Comparison of ENCODE assay signal across 8 cellular contexts in the genomic region with DNA sequence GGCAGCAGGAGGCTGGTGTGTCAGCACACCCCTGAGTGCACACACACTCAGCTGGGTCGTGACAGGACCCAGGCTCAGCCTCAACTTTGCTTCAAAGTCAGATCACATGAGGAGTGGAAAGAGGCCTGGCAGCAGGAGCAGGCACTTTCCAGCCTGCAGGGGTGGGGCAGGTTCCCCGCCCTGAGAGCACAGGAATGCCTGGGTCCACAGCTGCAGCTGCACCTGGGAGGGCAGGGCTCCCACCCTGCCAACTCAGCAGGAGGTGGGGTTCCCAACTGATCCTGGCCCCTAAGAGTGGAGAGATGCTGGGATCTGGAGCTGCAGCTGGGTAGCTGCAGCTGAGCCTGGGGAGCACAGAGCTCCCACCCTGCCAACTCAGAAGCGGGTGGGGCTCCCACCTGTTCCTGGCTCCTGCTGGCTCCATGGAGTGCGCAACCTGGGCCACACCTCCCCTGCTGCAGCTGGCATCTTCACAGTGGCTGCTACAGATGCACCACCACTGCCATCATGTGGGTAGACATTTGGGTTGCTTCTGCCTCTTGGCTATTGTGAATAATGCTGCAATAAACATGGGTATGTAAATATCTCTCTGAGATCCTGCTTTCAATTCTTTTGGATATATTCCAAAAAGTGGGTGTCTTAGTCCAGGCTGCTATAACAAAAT.
DNase-seq lines count a peak whose midpoint lies in the region; ATAC-seq and TF ChIP-seq lines count a peak whose summit lies in the region.

No MANE protein-coding gene starts in this region.

- H3K56ac ChIP-seq in mesendoderm (ENCODE audit: low read length) = no peak overlapping the region

- peaks cover 11% of the 10 kb centered on the region for H3K36me3 Mint-ChIP-seq in activated CD4-positive, alpha-beta T cell treated with anti-CD3 and anti-CD28 coated beads, Interleukin-2, amount 10 ng/mL, durations not matched to agents 7 days and 5 days (ENCODE audit: low read depth)
- H3K36me3 Mint-ChIP-seq in T-helper 2 cell treated with Interferon-gamma antibody and Interleukin-4, amounts not matched to agents 5 μg/mL and 100 μg/mL, for 36 hours (ENCODE audit: low read depth) = no peaks in the 10 kb centered on the region
- no peaks in the 10 kb centered on the region for H3K36me3 Mint-ChIP-seq in activated CD8-positive, alpha-beta memory T cell treated with anti-CD3 and anti-CD28 coated beads, Interleukin-2, amount 10 ng/mL, durations not matched to agents 7 days and 5 days

- no peak for ATAC-seq in activated CD8-positive, alpha-beta memory T cell treated with anti-CD3 and anti-CD28 coated beads, Interleukin-2, amount 10 ng/mL, durations not matched to agents 7 days and 5 days
- ATAC-seq in GM19452 (IDR thresholded peaks at IDR 0.05; ENCODE audit: unreplicated experiment) = no peak

- H3K4me3 ChIP-seq in mesendoderm (ENCODE audit: low read length) = no peak overlapping the region

- no peak for TF ChIP-seq EP300 in Ishikawa (IDR thresholded peaks at IDR 0.05; ENCODE audit: borderline replicate concordance)

- no peak overlapping the region for H3K18ac ChIP-seq in mesendoderm (ENCODE audit: low read length)

- peaks cover 6% of the 10 kb centered on the region for H3K4me1 Mint-ChIP-seq in activated CD4-positive, alpha-beta T cell treated with anti-CD3 and anti-CD28 coated beads, Interleukin-2, amount 10 ng/mL, durations not matched to agents 7 days and 5 days
- no peaks in the 10 kb centered on the region for H3K4me1 Mint-ChIP-seq in T-helper 2 cell treated with Interferon-gamma antibody and Interleukin-4, amounts not matched to agents 5 μg/mL and 100 μg/mL, for 36 hours (ENCODE audit: low read depth)
- H3K4me1 Mint-ChIP-seq in activated CD8-positive, alpha-beta memory T cell treated with anti-CD3 and anti-CD28 coated beads, Interleukin-2, amount 10 ng/mL, durations not matched to agents 7 days and 5 days = no peaks in the 10 kb centered on the region

- TF ChIP-seq CTCF in GM10266 (IDR thresholded peaks at IDR 0.05; ENCODE audit: control insufficient read depth, insufficient read depth, low read depth, missing control alignments) = peak; percentile 34

- H3K79me1 ChIP-seq in mesendoderm (ENCODE audit: low read length) = no peaks in the 10 kb centered on the region

- H2AK5ac ChIP-seq in mesendoderm (ENCODE audit: low read length) = no peak overlapping the region

- H2BK15ac ChIP-seq in mesendoderm (replicated peaks; ENCODE audit: low read depth) = no peak overlapping the region

- CTCF ChIA-PET in activated CD4-positive, alpha-beta T cell treated with anti-CD3 and anti-CD28 coated beads, Interleukin-2, amount 10 ng/mL, durations not matched to agents 7 days and 5 days (lab: Charles Lee) = interaction anchor here (0.5 to 1.5 kb wide), 2 partner anchors 14 to 23 kb away, joined by 3 read pairs; no protein-coding TSS in a partner anchor
- CTCF ChIA-PET in activated CD8-positive, alpha-beta memory T cell treated with anti-CD3 and anti-CD28 coated beads, Interleukin-2, amount 10 ng/mL, durations not matched to agents 7 days and 5 days (lab: Charles Lee) = no interaction called here

- H3K4me1 ChIP-seq in mesendoderm (ENCODE audit: control insufficient read depth, low read depth, low read length) = no peaks in the 10 kb centered on the region

- TF ChIP-seq RAD21 in Ishikawa (IDR thresholded peaks at IDR 0.05; ENCODE audit: low read depth) = peak; percentile 47; the same call in 1 of the 2 replicates

- no CpG with 5 or more reads among the region's 4 CpGs for WGBS in mesendoderm (ENCODE audit: extremely low coverage, insufficient coverage, low lambda C conversion rate)

- no peak overlapping the region for H4K8ac ChIP-seq in mesendoderm (ENCODE audit: low read depth, low read length)

- H2BK5ac ChIP-seq in mesendoderm (ENCODE audit: low read length) = no peak overlapping the region

- H3K4me3 Mint-ChIP-seq in activated CD4-positive, alpha-beta T cell treated with anti-CD3 and anti-CD28 coated beads, Interleukin-2, amount 10 ng/mL, durations not matched to agents 7 days and 5 days = no peak overlapping the region
- no peak overlapping the region for H3K4me3 Mint-ChIP-seq in T-helper 2 cell treated with Interferon-gamma antibody and Interleukin-4, amounts not matched to agents 5 μg/mL and 100 μg/mL, for 36 hours
- no peak overlapping the region for H3K4me3 Mint-ChIP-seq in activated CD8-positive, alpha-beta memory T cell treated with anti-CD3 and anti-CD28 coated beads, Interleukin-2, amount 10 ng/mL, durations not matched to agents 7 days and 5 days

- H3K4me2 ChIP-seq in mesendoderm (ENCODE audit: low read length) = no peak overlapping the region

- H3K23ac ChIP-seq in mesendoderm (ENCODE audit: low read length) = no peak overlapping the region

- H3K27ac ChIP-seq in mesendoderm (ENCODE audit: low read depth, low read length) = no peak overlapping the region

- H3K27me3 Mint-ChIP-seq in activated CD4-positive, alpha-beta T cell treated with anti-CD3 and anti-CD28 coated beads, Interleukin-2, amount 10 ng/mL, durations not matched to agents 7 days and 5 days = no peaks in the 10 kb centered on the region
- H3K27me3 Mint-ChIP-seq in T-helper 2 cell treated with Interferon-gamma antibody and Interleukin-4, amounts not matched to agents 5 μg/mL and 100 μg/mL, for 36 hours (ENCODE audit: low read depth) = no peaks in the 10 kb centered on the region
- H3K27me3 Mint-ChIP-seq in activated CD8-positive, alpha-beta memory T cell treated with anti-CD3 and anti-CD28 coated beads, Interleukin-2, amount 10 ng/mL, durations not matched to agents 7 days and 5 days = no peaks in the 10 kb centered on the region

- no peaks in the 10 kb centered on the region for H3K79me2 ChIP-seq in mesendoderm (ENCODE audit: control insufficient read depth, insufficient read depth, low read length)

- intact Hi-C loops in posterior vena cava (cut with DNase I) = no loop called here

- no peak for DNase-seq in GM10266 (ENCODE audit: extremely low spot score)
- peak; percentile 45 for DNase-seq in activated CD4-positive, alpha-beta T cell treated with anti-CD3 and anti-CD28 coated beads, Interleukin-2, amount 10 ng/mL, durations not matched to agents 7 days and 5 days
- DNase-seq in mesendoderm = peak; percentile 20
- DNase-seq in T-helper 2 cell treated with Interferon-gamma antibody and Interleukin-4, amounts not matched to agents 5 μg/mL and 100 μg/mL, for 36 hours (ENCODE audit: low spot score) = no peak
- DNase-seq in activated CD8-positive, alpha-beta memory T cell treated with anti-CD3 and anti-CD28 coated beads, Interleukin-2, amount 10 ng/mL, durations not matched to agents 7 days and 5 days = no peak
- no peak for DNase-seq in posterior vena cava (ENCODE audit: low spot score)

- peak overlapping the region; percentile 41 for H3K27ac Mint-ChIP-seq in activated CD4-positive, alpha-beta T cell treated with anti-CD3 and anti-CD28 coated beads, Interleukin-2, amount 10 ng/mL, durations not matched to agents 7 days and 5 days
- no peak overlapping the region for H3K27ac Mint-ChIP-seq in T-helper 2 cell treated with Interferon-gamma antibody and Interleukin-4, amounts not matched to agents 5 μg/mL and 100 μg/mL, for 36 hours
- no peak overlapping the region for H3K27ac Mint-ChIP-seq in activated CD8-positive, alpha-beta memory T cell treated with anti-CD3 and anti-CD28 coated beads, Interleukin-2, amount 10 ng/mL, durations not matched to agents 7 days and 5 days

- no peaks in the 10 kb centered on the region for H3K36me3 ChIP-seq in mesendoderm (ENCODE audit: control insufficient read depth, insufficient read depth, low read length)

- no peak overlapping the region for H4K5ac ChIP-seq in mesendoderm (ENCODE audit: low read length)

- POLR2A ChIA-PET in activated CD4-positive, alpha-beta T cell treated with anti-CD3 and anti-CD28 coated beads, Interleukin-2, amount 10 ng/mL, durations not matched to agents 7 days and 5 days (lab: Charles Lee) = no interaction called here

- H3K27me3 ChIP-seq in mesendoderm (ENCODE audit: insufficient read depth, low read length, poor library complexity) = no peaks in the 10 kb centered on the region

- H3K9ac ChIP-seq in mesendoderm (ENCODE audit: low read length) = no peak overlapping the region

- H2BK120ac ChIP-seq in mesendoderm (ENCODE audit: low read depth, low read length) = no peak overlapping the region

- H3K9me3 Mint-ChIP-seq in activated CD4-positive, alpha-beta T cell treated with anti-CD3 and anti-CD28 coated beads, Interleukin-2, amount 10 ng/mL, durations not matched to agents 7 days and 5 days = peaks cover 15% of the 10 kb centered on the region
- peaks cover 26% of the 10 kb centered on the region for H3K9me3 Mint-ChIP-seq in T-helper 2 cell treated with Interferon-gamma antibody and Interleukin-4, amounts not matched to agents 5 μg/mL and 100 μg/mL, for 36 hours
- no peaks in the 10 kb centered on the region for H3K9me3 Mint-ChIP-seq in activated CD8-positive, alpha-beta memory T cell treated with anti-CD3 and anti-CD28 coated beads, Interleukin-2, amount 10 ng/mL, durations not matched to agents 7 days and 5 days (ENCODE audit: low read depth)

- no peak overlapping the region for H3K4ac ChIP-seq in mesendoderm (ENCODE audit: low read depth, low read length)

TF ChIP-seq in Ishikawa, 13 proteins besides CTCF, POLR2A, EP300 and RAD21:
- TF ChIP-seq, protein P1, sequence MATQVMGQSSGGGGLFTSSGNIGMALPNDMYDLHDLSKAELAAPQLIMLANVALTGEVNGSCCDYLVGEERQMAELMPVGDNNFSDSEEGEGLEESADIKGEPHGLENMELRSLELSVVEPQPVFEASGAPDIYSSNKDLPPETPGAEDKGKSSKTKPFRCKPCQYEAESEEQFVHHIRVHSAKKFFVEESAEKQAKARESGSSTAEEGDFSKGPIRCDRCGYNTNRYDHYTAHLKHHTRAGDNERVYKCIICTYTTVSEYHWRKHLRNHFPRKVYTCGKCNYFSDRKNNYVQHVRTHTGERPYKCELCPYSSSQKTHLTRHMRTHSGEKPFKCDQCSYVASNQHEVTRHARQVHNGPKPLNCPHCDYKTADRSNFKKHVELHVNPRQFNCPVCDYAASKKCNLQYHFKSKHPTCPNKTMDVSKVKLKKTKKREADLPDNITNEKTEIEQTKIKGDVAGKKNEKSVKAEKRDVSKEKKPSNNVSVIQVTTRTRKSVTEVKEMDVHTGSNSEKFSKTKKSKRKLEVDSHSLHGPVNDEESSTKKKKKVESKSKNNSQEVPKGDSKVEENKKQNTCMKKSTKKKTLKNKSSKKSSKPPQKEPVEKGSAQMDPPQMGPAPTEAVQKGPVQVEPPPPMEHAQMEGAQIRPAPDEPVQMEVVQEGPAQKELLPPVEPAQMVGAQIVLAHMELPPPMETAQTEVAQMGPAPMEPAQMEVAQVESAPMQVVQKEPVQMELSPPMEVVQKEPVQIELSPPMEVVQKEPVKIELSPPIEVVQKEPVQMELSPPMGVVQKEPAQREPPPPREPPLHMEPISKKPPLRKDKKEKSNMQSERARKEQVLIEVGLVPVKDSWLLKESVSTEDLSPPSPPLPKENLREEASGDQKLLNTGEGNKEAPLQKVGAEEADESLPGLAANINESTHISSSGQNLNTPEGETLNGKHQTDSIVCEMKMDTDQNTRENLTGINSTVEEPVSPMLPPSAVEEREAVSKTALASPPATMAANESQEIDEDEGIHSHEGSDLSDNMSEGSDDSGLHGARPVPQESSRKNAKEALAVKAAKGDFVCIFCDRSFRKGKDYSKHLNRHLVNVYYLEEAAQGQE (IDR thresholded peaks at IDR 0.05; ENCODE audit: low read depth) = no peak
- TF ChIP-seq YY1 (IDR thresholded peaks at IDR 0.05; ENCODE audit: low read depth) (no peak), TAF1 (IDR thresholded peaks at IDR 0.05; ENCODE audit: low read depth) (no peak)

Comparison
In these comparisons a context has a peak if more than half of its experiments do, and no peak if none do; other contexts are left out.
1. DNase-seq: peak in activated CD4-positive, alpha-beta T cell treated with anti-CD3 and anti-CD28 coated beads, Interleukin-2, amount 10 ng/mL, durations not matched to agents 7 days and 5 days (single experiment) and mesendoderm (single experiment); none in GM10266 (single experiment), T-helper 2 cell treated with Interferon-gamma antibody and Interleukin-4, amounts not matched to agents 5 μg/mL and 100 μg/mL, for 36 hours (single experiment), activated CD8-positive, alpha-beta memory T cell treated with anti-CD3 and anti-CD28 coated beads, Interleukin-2, amount 10 ng/mL, durations not matched to agents 7 days and 5 days (single experiment) and posterior vena cava (single experiment).